Comparison of ENCODE assay signal across 19 cellular contexts in genomic region chr3:172254542-172254941, GRCh38.
"Had no signal": no experiment of that assay in that cellular context is flagged by ENCODE, and none has a peak within 500 bp of the region (broad histone marks: within the 10 kb centered on the region; RNA-seq: fewer than 3 reads in every experiment).

No MANE protein-coding gene starts in this region.

- H3K27me3 Mint-ChIP-seq: activated naive CD8-positive, alpha-beta T cell treated with anti-CD3 and anti-CD28 coated beads, Interleukin-2, amount 50 U/mL, for 24 hours; activated T-helper 17 cell treated with anti-CD3 and anti-CD28 coated beads, Interleukin-2, amount 50 U/mL, for 72 hours; T-cell had no signal

- H3K4me3 ChIP-seq: cardiac muscle cell, lung, skin epidermis, upper lobe of right lung had no signal

- H3K4me1 ChIP-seq: foreskin keratinocyte had no signal

- H3K27ac ChIP-seq: cardiac muscle cell, foreskin keratinocyte, upper lobe of right lung had no signal

- H3K9me3 ChIP-seq: SK-N-SH, upper lobe of right lung had no signal

- H3K27me3 ChIP-seq: cardiac muscle cell, foreskin keratinocyte, upper lobe of right lung had no signal

- H3K9me3 Mint-ChIP-seq: activated naive CD8-positive, alpha-beta T cell treated with anti-CD3 and anti-CD28 coated beads, Interleukin-2, amount 50 U/mL, for 24 hours; activated T-helper 17 cell treated with anti-CD3 and anti-CD28 coated beads, Interleukin-2, amount 50 U/mL, for 72 hours; mesothelial cell of epicardium; T-cell had no signal

- H3K4me3 Mint-ChIP-seq: activated naive CD8-positive, alpha-beta T cell treated with anti-CD3 and anti-CD28 coated beads, Interleukin-2, amount 50 U/mL, for 24 hours; activated T-helper 17 cell treated with anti-CD3 and anti-CD28 coated beads, Interleukin-2, amount 50 U/mL, for 72 hours; mesothelial cell of epicardium; T-cell had no signal

- ATAC-seq: activated naive CD8-positive, alpha-beta T cell treated with anti-CD3 and anti-CD28 coated beads, Interleukin-2, amount 50 U/mL, for 24 hours; activated T-helper 17 cell treated with anti-CD3 and anti-CD28 coated beads, Interleukin-2, amount 50 U/mL, for 72 hours; foreskin keratinocyte; left cardiac atrium; T-cell; upper lobe of right lung had no signal

- H3K27ac Mint-ChIP-seq: activated naive CD8-positive, alpha-beta T cell treated with anti-CD3 and anti-CD28 coated beads, Interleukin-2, amount 50 U/mL, for 24 hours; activated T-helper 17 cell treated with anti-CD3 and anti-CD28 coated beads, Interleukin-2, amount 50 U/mL, for 72 hours; mesothelial cell of epicardium; T-cell had no signal

- H3K4me1 Mint-ChIP-seq: activated naive CD8-positive, alpha-beta T cell treated with anti-CD3 and anti-CD28 coated beads, Interleukin-2, amount 50 U/mL, for 24 hours; activated T-helper 17 cell treated with anti-CD3 and anti-CD28 coated beads, Interleukin-2, amount 50 U/mL, for 72 hours; T-cell had no signal

- DNase-seq: activated CD4-positive, alpha-beta T cell treated with anti-CD3 and anti-CD28 coated beads, Interleukin-2, amount 50 U/mL, for 4 hours; activated CD4-positive, CD25-positive, alpha-beta regulatory T cell treated with anti-CD3 and anti-CD28 coated beads, Interleukin-2, amount 50 U/mL, for 72 hours; activated naive CD4-positive, alpha-beta T cell treated with Interleukin-2 at 50 U/mL for 16 hours; activated naive CD8-positive, alpha-beta T cell treated with anti-CD3 and anti-CD28 coated beads, Interleukin-2, amount 50 U/mL, for 24 hours; foreskin keratinocyte; left cardiac atrium; retina; SK-N-SH; stimulated activated CD4-positive, alpha-beta T cell treated with anti-CD3 and anti-CD28 coated beads, Interleukin-4, amount 100 ng/mL, for 4 hours; stimulated activated CD8-positive, alpha-beta memory T cell treated with anti-CD3 and anti-CD28 coated beads, Interleukin-4, amount 100 ng/mL, for 48 hours; stimulated activated naive CD4-positive, alpha-beta T cell treated with Interleukin-2 at 50 U/mL for 16 hours; T-cell; T1000; upper lobe of right lung had no signal
